ENCODE assay signal across 1 cellular context in genomic region chr14:66278418-66278817, GRCh38.
TF ChIP-seq lines count a peak whose summit lies in the region.
"Not testable (repeated sequence)": the region's sequence is repeated elsewhere in the genome, so short reads cannot be mapped to it uniquely, and the experiment has no call there.

No MANE protein-coding gene starts in this region.

- CTCF ChIA-PET in HEK293 (lab: Yijun Ruan, JAX): not testable (repeated sequence)

- not testable (repeated sequence) for H3K4me1 ChIP-seq in HEK293 (ENCODE audit: control insufficient read depth, insufficient read depth, low read length)

- POLR2A ChIA-PET in HEK293 (lab: Yijun Ruan, JAX): not testable (repeated sequence)

- not testable (repeated sequence) for TF ChIP-seq CTCF in HEK293 (tag by site-specific recombination; IDR thresholded peaks at IDR 0.05)

- H3K36me3 ChIP-seq in HEK293 (ENCODE audit: control insufficient read depth in 2 of 2, insufficient read depth in 1 of 2, low read length in 2 of 2): not testable (repeated sequence)

- not testable (repeated sequence) for H3K4me3 ChIP-seq in HEK293 (ENCODE audit: low read depth, low read length)

- not testable (repeated sequence) for H3K27ac ChIP-seq in HEK293 (ENCODE audit: extremely low read depth, low read depth, low read length)

- not testable (repeated sequence) for H3K9me3 ChIP-seq in HEK293 (ENCODE audit: control insufficient read depth, insufficient read depth, low read depth, low read length)

TF ChIP-seq in HEK293, 187 proteins besides CTCF, POLR2A, EP300 and RAD21:
- TF ChIP-seq ZNF280D (tag by site-specific recombination; IDR thresholded peaks at IDR 0.05) (0 out of 2 replicates have a peak, but pooled peaks have one; percentile 56), ZNF146 (tag by site-specific recombination; IDR thresholded peaks at IDR 0.05) (peak; percentile 66; the same call in 1 of the 2 replicates)
